Comparison of ENCODE assay signal across 8 cellular contexts in the genomic region with DNA sequence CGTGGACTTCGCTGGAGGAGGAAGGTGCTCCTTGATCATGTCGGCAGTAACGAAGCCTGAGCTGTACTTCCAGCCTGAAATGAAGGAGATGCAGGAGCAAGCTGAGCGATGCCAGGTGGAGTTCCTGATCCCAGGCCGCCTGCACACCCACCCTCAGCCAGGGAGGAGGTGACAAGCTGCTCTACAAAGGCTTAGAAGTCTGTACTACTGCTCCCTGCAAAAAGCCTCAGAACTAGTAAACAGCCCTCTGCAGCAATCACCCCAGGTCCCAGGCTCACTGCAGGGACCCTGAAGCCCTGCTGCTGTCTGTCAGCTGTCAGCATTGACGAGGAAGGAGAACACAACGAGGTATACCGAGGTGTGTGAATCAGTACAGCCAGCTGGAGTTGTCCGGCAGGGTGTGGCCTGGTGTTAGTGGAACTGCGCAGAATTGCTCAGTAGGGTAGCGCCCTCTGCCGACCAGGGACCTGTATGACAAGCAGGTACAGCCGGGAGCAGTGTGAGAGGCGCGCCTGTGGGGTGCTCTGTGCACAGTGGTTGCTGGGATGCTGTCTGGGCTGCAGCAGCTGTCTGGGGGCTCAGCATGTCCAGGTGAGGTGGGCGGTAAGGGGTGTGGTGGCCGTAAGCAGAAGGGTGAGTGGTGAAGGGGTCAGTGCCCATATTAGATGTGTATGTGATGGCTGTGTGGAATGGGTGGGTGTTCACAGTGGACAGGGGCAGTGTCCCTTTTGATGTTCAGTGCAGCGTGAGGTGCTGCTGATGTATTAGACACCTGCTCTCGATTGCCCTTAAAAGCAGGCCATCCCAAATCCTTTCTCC. TPM values are rescaled to one million over a fixed set of nuclear protein-coding genes. Genes with fewer than 3 reads are reported as not detected.
DNase-seq lines count a peak whose midpoint lies in the region; ATAC-seq and TF ChIP-seq lines count a peak whose summit lies in the region.

No MANE protein-coding gene starts in this region.

- peak; percentile 85 for TF ChIP-seq CTCF in PC-9 (conservative IDR thresholded peaks at IDR 0.05)
- peak; percentile 81 for TF ChIP-seq CTCF in osteoblast (IDR thresholded peaks at IDR 0.05; ENCODE audit: extremely low read depth, low read depth, low read length)
- peak; percentile 74 to 89 (median 79) for TF ChIP-seq CTCF in tibial nerve (IDR thresholded peaks at IDR 0.05)

- H3K9me3 Mint-ChIP-seq in activated T-cell treated with anti-CD3 and anti-CD28 coated beads, Interleukin-2, amount 50 U/mL, for 72 hours: no peaks in the 10 kb centered on the region

- H3K27ac ChIP-seq in PC-9: no peak overlapping the region
- H3K27ac ChIP-seq in osteoblast (ENCODE audit: low read depth, low read length): no peak overlapping the region
- peak overlapping the region in 2 of 4 donors; percentile 94 to 96 for H3K27ac ChIP-seq in tibial nerve

- BruUV-seq in PC-9 (replicated peaks; lab: Mats Ljungman, UMichigan): no TSS peak

- ATAC-seq in GM21360 (IDR thresholded peaks at IDR 0.05; ENCODE audit: unreplicated experiment): peak; percentile 95
- ATAC-seq in HG03571 (IDR thresholded peaks at IDR 0.05; ENCODE audit: unreplicated experiment): peak; percentile 96
- ATAC-seq in activated T-cell treated with anti-CD3 and anti-CD28 coated beads, Interleukin-2, amount 50 U/mL, for 72 hours (replicated peaks in 1 of 2): peak; percentile 93 to 94

- H3K27ac Mint-ChIP-seq in activated T-cell treated with anti-CD3 and anti-CD28 coated beads, Interleukin-2, amount 50 U/mL, for 72 hours: no peak overlapping the region

- H3K4me3 Mint-ChIP-seq in activated T-cell treated with anti-CD3 and anti-CD28 coated beads, Interleukin-2, amount 50 U/mL, for 72 hours: no peak overlapping the region

- no peak overlapping the region for H3K4me2 ChIP-seq in PC-9
- H3K4me2 ChIP-seq in osteoblast (ENCODE audit: insufficient read depth, low read length): no peak overlapping the region

- H3K4me3 ChIP-seq in PC-9: no peak overlapping the region
- no peak overlapping the region for H3K4me3 ChIP-seq in osteoblast (ENCODE audit: insufficient read depth, low read length)
- H3K4me3 ChIP-seq in tibial nerve: no peak overlapping the region

- H3K36me3 ChIP-seq in PC-9 (ENCODE audit: low read depth): no peaks in the 10 kb centered on the region
- no peaks in the 10 kb centered on the region for H3K36me3 ChIP-seq in osteoblast (ENCODE audit: insufficient read depth, low read length)
- H3K36me3 ChIP-seq in tibial nerve: peaks cover 0 to 47% (median 0%) of the 10 kb centered on the region in 3 donors

- no peak for TF ChIP-seq EP300 in tibial nerve (IDR thresholded peaks at IDR 0.05)

- H3K4me1 ChIP-seq in PC-9 (replicated peaks; ENCODE audit: insufficient read depth) (no peaks in the 10 kb centered on the region), osteoblast (ENCODE audit: insufficient read depth, low read length) (no peaks in the 10 kb centered on the region), tibial nerve (peaks cover 0 to 39% (median 10%) of the 10 kb centered on the region in 4 donors)

- no peaks in the 10 kb centered on the region for H3K79me2 ChIP-seq in PC-9 (ENCODE audit: low read depth)
- no peaks in the 10 kb centered on the region for H3K79me2 ChIP-seq in osteoblast (ENCODE audit: insufficient read depth, low read length)

- no peak overlapping the region for H2AFZ ChIP-seq in PC-9
- H2AFZ ChIP-seq in osteoblast (ENCODE audit: low read length): no peak overlapping the region

- H3K9me2 ChIP-seq in PC-9 (ENCODE audit: insufficient read depth): no peaks in the 10 kb centered on the region

- no peaks in the 10 kb centered on the region for H3K27me3 Mint-ChIP-seq in activated T-cell treated with anti-CD3 and anti-CD28 coated beads, Interleukin-2, amount 50 U/mL, for 72 hours (ENCODE audit: low read depth)

- peaks cover 0 to 1% of the 10 kb centered on the region in 2 donors for H3K36me3 Mint-ChIP-seq in activated T-cell treated with anti-CD3 and anti-CD28 coated beads, Interleukin-2, amount 50 U/mL, for 72 hours (ENCODE audit: insufficient read depth in 2 of 2)

- CTCF ChIA-PET in PC-9 (lab: Charles Lee): interaction anchor here (0.9 kb wide), 1 partner anchor 94 kb away, joined by 5 read pairs; no protein-coding TSS in a partner anchor

- POLR2A ChIA-PET in PC-9 (lab: Charles Lee; ENCODE audit: unreplicated experiment): no interaction called here

- H4K20me1 ChIP-seq in PC-9 (ENCODE audit: insufficient read depth): no peaks in the 10 kb centered on the region
- H4K20me1 ChIP-seq in osteoblast (ENCODE audit: insufficient read depth, low read length): no peaks in the 10 kb centered on the region

- DNase-seq in DMS79 (lab: John Stamatoyannopoulos, UW): peak; percentile 39
- DNase-seq in PC-9: peak; percentile 42 to 60
- DNase-seq in activated T-cell treated with anti-CD3 and anti-CD28 coated beads, Interleukin-2, amount 50 U/mL, for 72 hours: peak; percentile 78 to 85
- peak; percentile 55 for DNase-seq in fibroblast of the conjunctiva (ENCODE audit: low read depth)
- DNase-seq in osteoblast (ENCODE audit: insufficient read length, low spot score, missing footprints): peak; percentile 96
- peak; percentile 52 to 68 for DNase-seq in tibial nerve (ENCODE audit: low spot score in 2 of 2)

- H3K9me3 ChIP-seq in PC-9 (ENCODE audit: insufficient read depth, low read depth): no peaks in the 10 kb centered on the region
- H3K9me3 ChIP-seq in osteoblast (ENCODE audit: low read depth, low read length): no peaks in the 10 kb centered on the region
- H3K9me3 ChIP-seq in tibial nerve: no peaks in the 10 kb centered on the region

- TF ChIP-seq POLR2A in tibial nerve (IDR thresholded peaks at IDR 0.05): no peak

- no peaks in the 10 kb centered on the region for H3K27me3 ChIP-seq in PC-9 (ENCODE audit: insufficient read depth, low read depth)
- no peaks in the 10 kb centered on the region for H3K27me3 ChIP-seq in osteoblast (ENCODE audit: insufficient read depth, low read length)
- no peaks in the 10 kb centered on the region for H3K27me3 ChIP-seq in tibial nerve

- intact Hi-C loops in PC-9 (cut with micrococcal nuclease; ENCODE audit: unreplicated experiment): loop anchor here (2.0 kb wide), 1 partner anchor 95 kb away; no protein-coding TSS in a partner anchor

- peaks cover 22% of the 10 kb centered on the region for H3K4me1 Mint-ChIP-seq in activated T-cell treated with anti-CD3 and anti-CD28 coated beads, Interleukin-2, amount 50 U/mL, for 72 hours (ENCODE audit: low read depth)

- no peaks in the 10 kb centered on the region for H3F3A ChIP-seq in PC-9 (ENCODE audit: insufficient read depth, low read depth)

- 67 to 70% methylated on average over 19 to 20 of the region's 20 CpGs for WGBS in tibial nerve, 2 donors

RNA-seq across cellular contexts. Expression of a gene that starts 7.6 kb away (rescaled TPM):
- total RNA-seq in PC-9 (2021): 13.2 and 16.7 TPM in 2 replicates
- 10 to 100 TPM; 12.8 to 14.8 TPM for total RNA-seq in activated T-cell treated with anti-CD3 and anti-CD28 coated beads, Interleukin-2, amount 50 U/mL, for 72 hours
- total RNA-seq in osteoblast: 9.1 and 14.8 TPM in 2 replicates
- total RNA-seq in tibial nerve: 100 to 1,000 TPM in 1 of 4 donors, 10 to 100 TPM in 3; 50.8 to 104 (median 58.2) TPM

RNA-seq across cellular contexts. Expression of a gene that starts 40.6 kb away (rescaled TPM):
- total RNA-seq in PC-9 (2021) (4.8 and 5.3 TPM in 2 replicates), osteoblast (under 0.01 TPM in 1 of 2 replicates, not detected in the other), tibial nerve (not detected)
- total RNA-seq in activated T-cell treated with anti-CD3 and anti-CD28 coated beads, Interleukin-2, amount 50 U/mL, for 72 hours: not detected

Comparison
In these comparisons a context has a peak if more than half of its experiments do, and no peak if none do; other contexts are left out.
1. DNase-seq: peak in every context shown above with its lines; median percentile 96 in osteoblast; 82 in activated T-cell treated with anti-CD3 and anti-CD28 coated beads, Interleukin-2, amount 50 U/mL, for 72 hours; 60 in tibial nerve; 55 in fibroblast of the conjunctiva; 51 in PC-9; 39 in DMS79.